10 cellular contexts compared by ENCODE assay signal in genomic region chr11:737366-737765, GRCh38. TPM values are rescaled to one million over a fixed set of nuclear protein-coding genes. Genes with fewer than 3 reads are reported as not detected.
DNase-seq lines count a peak whose midpoint lies in the region; ATAC-seq and TF ChIP-seq lines count a peak whose summit lies in the region.
"Had no signal": no experiment of that assay in that cellular context is flagged by ENCODE, and none has a peak within 500 bp of the region (broad histone marks: within the 10 kb centered on the region; RNA-seq: fewer than 3 reads in every experiment).

No MANE protein-coding gene starts in this region.

- CTCF ChIA-PET in activated naive CD4-positive, alpha-beta T cell treated with anti-CD3 and anti-CD28 coated beads for 36 hours (lab: Charles Lee): interaction anchor here (0.6 to 1.1 kb wide), 2 partner anchors 14 to 41 kb away, joined by 3 read pairs; no protein-coding TSS in a partner anchor

- peak overlapping the region; percentile 52 for H3K4me3 Mint-ChIP-seq in activated naive CD4-positive, alpha-beta T cell treated with anti-CD3 and anti-CD28 coated beads for 36 hours
- peak overlapping the region; percentile 2 to 47 for H3K4me3 Mint-ChIP-seq in stimulated activated naive B cell treated with anti-CD40 and anti-IgM and Interleukin-4, amounts not matched to agents 10 μg/mL and 1 μg/mL and 100 μg/mL, for 72 hours

- H3K4me3 ChIP-seq in dorsolateral prefrontal cortex: peak overlapping the region in 27 of 59 donors; percentile 4 to 47 (median 19)
- H3K4me3 ChIP-seq: ascending aorta had no signal

- peak; percentile 56 to 62 for ATAC-seq in stimulated activated naive B cell treated with anti-CD40 and anti-IgM and Interleukin-4, amounts not matched to agents 10 μg/mL and 1 μg/mL and 100 μg/mL, for 72 hours (replicated peaks)

- intact Hi-C loops in activated naive CD4-positive, alpha-beta T cell treated with anti-CD3 and anti-CD28 coated beads for 36 hours (cut with micrococcal nuclease): no loop called here
- intact Hi-C loops in dorsolateral prefrontal cortex (cut with DNase I): no loop called here

- no peaks in the 10 kb centered on the region for H3K9me3 Mint-ChIP-seq in activated naive CD4-positive, alpha-beta T cell treated with anti-CD3 and anti-CD28 coated beads for 36 hours
- H3K9me3 Mint-ChIP-seq in stimulated activated naive B cell treated with anti-CD40 and anti-IgM and Interleukin-4, amounts not matched to agents 10 μg/mL and 1 μg/mL and 100 μg/mL, for 72 hours: no peaks in the 10 kb centered on the region

- peaks cover 16% of the 10 kb centered on the region for H3K4me1 Mint-ChIP-seq in activated naive CD4-positive, alpha-beta T cell treated with anti-CD3 and anti-CD28 coated beads for 36 hours (ENCODE audit: low read depth)
- peaks cover 13 to 18% of the 10 kb centered on the region in 2 donors for H3K4me1 Mint-ChIP-seq in stimulated activated naive B cell treated with anti-CD40 and anti-IgM and Interleukin-4, amounts not matched to agents 10 μg/mL and 1 μg/mL and 100 μg/mL, for 72 hours

- peak; percentile 21 for DNase-seq in activated naive CD4-positive, alpha-beta T cell treated with anti-CD3 and anti-CD28 coated beads for 36 hours
- DNase-seq in activated naive CD4-positive, alpha-beta T cell (lab: John Stamatoyannopoulos, UW): no peak
- DNase-seq in dorsolateral prefrontal cortex (peak in 2 of 10 donors; percentile 49 to 51), mesenteric fat pad (ENCODE audit: low spot score) (no peak), NCI-H748 (lab: John Stamatoyannopoulos, UW; ENCODE audit: unreplicated experiment) (no peak)
- DNase-seq in stimulated activated naive B cell treated with anti-CD40 and anti-IgM and Interleukin-4, amounts not matched to agents 10 μg/mL and 1 μg/mL and 100 μg/mL, for 72 hours: no peak
- DNase-seq: BE2C, NCI-H1105 treated with DMSO at 0.1 percent for 48 hours, WERI-Rb-1 had no signal

- no peak overlapping the region for H3K27ac Mint-ChIP-seq in activated naive CD4-positive, alpha-beta T cell treated with anti-CD3 and anti-CD28 coated beads for 36 hours
- no peak overlapping the region for H3K27ac Mint-ChIP-seq in stimulated activated naive B cell treated with anti-CD40 and anti-IgM and Interleukin-4, amounts not matched to agents 10 μg/mL and 1 μg/mL and 100 μg/mL, for 72 hours

- no peaks in the 10 kb centered on the region for H3K36me3 Mint-ChIP-seq in activated naive CD4-positive, alpha-beta T cell treated with anti-CD3 and anti-CD28 coated beads for 36 hours (ENCODE audit: low read depth)
- no peaks in the 10 kb centered on the region for H3K36me3 Mint-ChIP-seq in stimulated activated naive B cell treated with anti-CD40 and anti-IgM and Interleukin-4, amounts not matched to agents 10 μg/mL and 1 μg/mL and 100 μg/mL, for 72 hours

- no peaks in the 10 kb centered on the region for H3K27me3 Mint-ChIP-seq in activated naive CD4-positive, alpha-beta T cell treated with anti-CD3 and anti-CD28 coated beads for 36 hours (ENCODE audit: low read depth)
- peaks cover 8 to 36% of the 10 kb centered on the region in 2 donors for H3K27me3 Mint-ChIP-seq in stimulated activated naive B cell treated with anti-CD40 and anti-IgM and Interleukin-4, amounts not matched to agents 10 μg/mL and 1 μg/mL and 100 μg/mL, for 72 hours

- no peaks in the 10 kb centered on the region for H3K27me3 ChIP-seq in dorsolateral prefrontal cortex
- H3K27me3 ChIP-seq: ascending aorta, BE2C had no signal

- H3K27ac ChIP-seq in dorsolateral prefrontal cortex: peak overlapping the region in 55 of 59 donors; percentile 4 to 83 (median 66)
- H3K27ac ChIP-seq: ascending aorta, WERI-Rb-1 had no signal

- no peak for TF ChIP-seq CTCF in dorsolateral prefrontal cortex (IDR thresholded peaks at IDR 0.05 in 54 of 56, conservative IDR thresholded peaks at IDR 0.05 in 2 of 56; ENCODE audit: low read depth in 1 of 56, partially characterized antibody in 56 of 56)

RNA-seq across cellular contexts. Expression of gene TALDO1, which starts 9.9 kb away (rescaled TPM):
- 100 to 1,000 TPM; 327 to 360 TPM for total RNA-seq in activated naive CD4-positive, alpha-beta T cell treated with anti-CD3 and anti-CD28 coated beads for 36 hours
- 100 to 1,000 TPM in 96 of 120 experiments, 10 to 100 TPM in 24; 58.9 to 258 (median 114) TPM for total RNA-seq in dorsolateral prefrontal cortex
- 277 TPM for total RNA-seq in mesenteric fat pad

RNA-seq across cellular contexts. Expression of gene EPS8L2, which starts 31.3 kb away (rescaled TPM):
- 1 to 10 TPM; 7.1 to 8.1 TPM for total RNA-seq in activated naive CD4-positive, alpha-beta T cell treated with anti-CD3 and anti-CD28 coated beads for 36 hours
- total RNA-seq in dorsolateral prefrontal cortex (10 to 100 TPM; 10.3 to 57.6 (median 18.1) TPM), mesenteric fat pad (12.1 TPM)

RNA-seq across cellular contexts. Expression of gene GATD1, which starts 39.9 kb away (rescaled TPM):
- total RNA-seq in activated naive CD4-positive, alpha-beta T cell treated with anti-CD3 and anti-CD28 coated beads for 36 hours: 10 to 100 TPM; 33.0 to 34.3 TPM
- total RNA-seq in dorsolateral prefrontal cortex (100 to 1,000 TPM in 50 of 120 experiments, 10 to 100 TPM in 70; 70.3 to 151 (median 96.8) TPM), mesenteric fat pad (54.1 TPM)

RNA-seq across cellular contexts. Expression of gene TMEM80, which starts 41.8 kb away (rescaled TPM):
- 1 to 10 TPM; 5.6 to 6.0 TPM for total RNA-seq in activated naive CD4-positive, alpha-beta T cell treated with anti-CD3 and anti-CD28 coated beads for 36 hours
- total RNA-seq in dorsolateral prefrontal cortex (10 to 100 TPM; 14.5 to 48.6 (median 27.2) TPM), mesenteric fat pad (14.6 TPM)

RNA-seq across cellular contexts. Expression of gene DEAF1, which starts 42.3 kb away (rescaled TPM):
- 10 to 100 TPM; 57.5 to 67.9 TPM for total RNA-seq in activated naive CD4-positive, alpha-beta T cell treated with anti-CD3 and anti-CD28 coated beads for 36 hours
- total RNA-seq in dorsolateral prefrontal cortex (100 to 1,000 TPM in 119 of 120 experiments, 10 to 100 TPM in 1; 72.0 to 250 (median 144) TPM), mesenteric fat pad (25.9 TPM)
